1 cellular context compared by ENCODE assay signal in genomic region chr17:48055531-48056245, GRCh38.
TF ChIP-seq lines count a peak whose summit lies in the region.

No MANE protein-coding gene starts in this region.

TF ChIP-seq in K562, 482 proteins besides CTCF, POLR2A, EP300 and RAD21 (continued from another document and continues in another):
- TF ChIP-seq ZNF318 (IDR thresholded peaks at IDR 0.05; ENCODE audit: borderline replicate concordance in 1 of 2, low read depth in 1 of 2) (0 out of 4 replicates have a peak, but pooled peaks of 1 of the 2 experiments have one; percentile 21), HNRNPH1 (optimal IDR thresholded peaks at IDR 0.05; ENCODE audit: low read depth, low read length) (no peak), TEAD1 (CRISPR knock-in tag; IDR thresholded peaks at IDR 0.05) (no peak; a peak in 1 of 4 replicates), HNRNPL (IDR thresholded peaks at IDR 0.05; ENCODE audit: low read depth, low read length) (no peak), ZNF324 (CRISPR knock-in tag; IDR thresholded peaks at IDR 0.05) (no peak), FOXO4 (CRISPR knock-in tag; IDR thresholded peaks at IDR 0.05) (no peak), POLR3A (IDR thresholded peaks at IDR 0.05; ENCODE audit: borderline replicate concordance, extremely low read depth, insufficient read depth, insufficient read length) (no peak), ZNF253 (CRISPR knock-in tag; conservative IDR thresholded peaks at IDR 0.05) (no peak), KLF16 (IDR thresholded peaks at IDR 0.05) (no peak), RBBP5 (IDR thresholded peaks at IDR 0.05; ENCODE audit: borderline replicate concordance, insufficient read depth, low read length, poor library complexity, severe bottlenecking) (no peak), GABPB1 (CRISPR knock-in tag; IDR thresholded peaks at IDR 0.05) (no peak), ARID3A (IDR thresholded peaks at IDR 0.05; ENCODE audit: borderline replicate concordance, low read depth, low read length) (no peak), ZNF655 (CRISPR knock-in tag; IDR thresholded peaks at IDR 0.05) (no peak), MED1 (CRISPR knock-in tag; IDR thresholded peaks at IDR 0.05; ENCODE audit: borderline replicate concordance) (no peak), ZNF384 (IDR thresholded peaks at IDR 0.05; ENCODE audit: low read depth, low read length) (no peak), XRCC5 (IDR thresholded peaks at IDR 0.05; ENCODE audit: low read depth, low read length) (no peak), ZNF445 (CRISPR knock-in tag; IDR thresholded peaks at IDR 0.05; ENCODE audit: low read depth) (no peak), TSC22D4 (tag; IDR thresholded peaks at IDR 0.05) (no peak), SRSF9 (IDR thresholded peaks at IDR 0.05; ENCODE audit: borderline replicate concordance, low read depth, low read length) (no peak), SMAD1 (IDR thresholded peaks at IDR 0.05; ENCODE audit: low read depth, low read length, partially characterized antibody) (peak; percentile 75), CREM (IDR thresholded peaks at IDR 0.05; ENCODE audit: low read depth) (no peak), ZBTB5 (IDR thresholded peaks at IDR 0.05) (no peak), ZNF395 (CRISPR knock-in tag; IDR thresholded peaks at IDR 0.05) (peak; percentile 54; the same call in 1 of the 2 replicates), RREB1 (CRISPR knock-in tag; IDR thresholded peaks at IDR 0.05) (peak; percentile 51; the same call in 1 of the 2 replicates), KLF6 (CRISPR knock-in tag; IDR thresholded peaks at IDR 0.05; ENCODE audit: borderline replicate concordance) (no peak; the same call in 1 of the 2 replicates), ZNF778 (CRISPR knock-in tag; IDR thresholded peaks at IDR 0.05) (no peak), RBM22 (IDR thresholded peaks at IDR 0.05; ENCODE audit: low read depth, low read length, poor library complexity, severe bottlenecking) (no peak), MBD1 (CRISPR knock-in tag; IDR thresholded peaks at IDR 0.05) (no peak), RNF2 (IDR thresholded peaks at IDR 0.05) (no peak; the same call in 1 of the 2 replicates), ETV1 (tag; conservative IDR thresholded peaks at IDR 0.05; ENCODE audit: low read depth) (no peak), CHCHD3 (CRISPR knock-in tag; IDR thresholded peaks at IDR 0.05) (no peak), RBM34 (IDR thresholded peaks at IDR 0.05; ENCODE audit: borderline replicate concordance, insufficient read depth, low read length) (no peak), CBFB (CRISPR knock-in tag; IDR thresholded peaks at IDR 0.05) (no peak), ZNF174 (CRISPR knock-in tag; IDR thresholded peaks at IDR 0.05) (no peak)
